ENCODE assay signal across 8 cellular contexts in genomic region chr15:69557340-69558137, GRCh38.
A peak's percentile ranks its signal among the peaks of the same experiment; 100 is the strongest.
DNase-seq lines count a peak whose midpoint lies in the region; ATAC-seq, FAIRE-seq and TF ChIP-seq lines count a peak whose summit lies in the region.
"Had no signal": no experiment of that assay in that cellular context is flagged by ENCODE, and none has a peak within 500 bp of the region (broad histone marks: within the 10 kb centered on the region; RNA-seq: fewer than 3 reads in every experiment).

No MANE protein-coding gene starts in this region.

- no peak overlapping the region for H3K4me3 Mint-ChIP-seq in activated T-cell treated with anti-CD3 and anti-CD28 coated beads, Interleukin-2, amount 50 U/mL, for 72 hours
- H3K4me3 Mint-ChIP-seq: activated CD4-positive, alpha-beta memory T cell treated with anti-CD3 and anti-CD28 coated beads for 36 hours had no signal

- TF ChIP-seq CTCF in PC-3 (conservative IDR thresholded peaks at IDR 0.05; ENCODE audit: low read depth, low read length) (no peak), fibroblast of mammary gland (conservative IDR thresholded peaks at IDR 0.05; ENCODE audit: control insufficient read depth, insufficient read depth, low read depth, low read length) (no peak), GM13977 (IDR thresholded peaks at IDR 0.05; ENCODE audit: extremely low read depth, insufficient read depth, missing control alignments) (no peak)

- peaks cover 0 to under 1% of the 10 kb centered on the region in 2 donors for H3K9me3 Mint-ChIP-seq in activated T-cell treated with anti-CD3 and anti-CD28 coated beads, Interleukin-2, amount 50 U/mL, for 72 hours
- H3K9me3 Mint-ChIP-seq: activated CD4-positive, alpha-beta memory T cell treated with anti-CD3 and anti-CD28 coated beads for 36 hours had no signal

- intact Hi-C loops in PC-3 (cut with micrococcal nuclease): loop anchor here (2.0 kb wide), 1 partner anchor 21 kb away; no protein-coding TSS in a partner anchor

- POLR2A ChIA-PET in PC-3 (lab: Charles Lee; ENCODE audit: unreplicated experiment): no interaction called here

- DNase-seq in HAP-1 (ENCODE audit: low spot score in 2 of 2): peak; percentile 32 to 34
- DNase-seq in PC-3: peak; percentile 97
- peak; percentile 94 for DNase-seq in fibroblast of mammary gland (ENCODE audit: low read depth)
- DNase-seq in small intestine: peak; percentile 97
- DNase-seq in activated T-cell treated with anti-CD3 and anti-CD28 coated beads, Interleukin-2, amount 50 U/mL, for 72 hours: no peak
- no peak for DNase-seq in GM13977 (ENCODE audit: low spot score)
- DNase-seq: activated CD4-positive, alpha-beta memory T cell treated with anti-CD3 and anti-CD28 coated beads for 36 hours had no signal

- no peak overlapping the region for H3K9ac ChIP-seq in PC-3 (ENCODE audit: low read length)

- H3K4me2 ChIP-seq in PC-3 (ENCODE audit: low read length): peak overlapping the region; percentile 55

- H3K27me3 ChIP-seq in HAP-1 (ENCODE audit: low read depth): no peaks in the 10 kb centered on the region
- H3K27me3 ChIP-seq in PC-3 (ENCODE audit: low read length): no peaks in the 10 kb centered on the region
- peaks cover 0 to 8% of the 10 kb centered on the region in 2 donors for H3K27me3 ChIP-seq in small intestine (ENCODE audit: control insufficient read depth in 2 of 2, insufficient read depth in 2 of 2, low read length in 2 of 2)

- H3K4me3 ChIP-seq in HAP-1: no peak overlapping the region
- no peak overlapping the region for H3K4me3 ChIP-seq in PC-3 (ENCODE audit: low read length)
- H3K4me3 ChIP-seq in fibroblast of mammary gland (ENCODE audit: control insufficient read depth, low read depth, low read length): no peak overlapping the region
- H3K4me3 ChIP-seq in small intestine (ENCODE audit: low read depth in 1 of 2, low read length in 2 of 2): no peak overlapping the region

- peak; percentile 84 for ATAC-seq in PC-3
- no peak for ATAC-seq in activated T-cell treated with anti-CD3 and anti-CD28 coated beads, Interleukin-2, amount 50 U/mL, for 72 hours (replicated peaks in 1 of 2)
- no peak for ATAC-seq in GM21576 (IDR thresholded peaks at IDR 0.05; ENCODE audit: unreplicated experiment)

- no peaks in the 10 kb centered on the region for H3K79me2 ChIP-seq in PC-3 (ENCODE audit: low read length)

- no peak overlapping the region for H2AFZ ChIP-seq in PC-3 (ENCODE audit: low read length)

- H3K4me1 ChIP-seq in HAP-1 (peaks cover 38% of the 10 kb centered on the region), PC-3 (ENCODE audit: insufficient read depth, low read length) (peaks cover 40% of the 10 kb centered on the region), small intestine (ENCODE audit: control insufficient read depth in 2 of 2, insufficient read depth in 1 of 2, low read depth in 1 of 2, low read length in 1 of 2) (peaks cover 9 to 10% of the 10 kb centered on the region in 2 donors)

- H3K4me1 Mint-ChIP-seq in activated T-cell treated with anti-CD3 and anti-CD28 coated beads, Interleukin-2, amount 50 U/mL, for 72 hours (ENCODE audit: low read depth): no peaks in the 10 kb centered on the region

- no peak overlapping the region for H3K27ac Mint-ChIP-seq in activated T-cell treated with anti-CD3 and anti-CD28 coated beads, Interleukin-2, amount 50 U/mL, for 72 hours
- H3K27ac Mint-ChIP-seq: activated CD4-positive, alpha-beta memory T cell treated with anti-CD3 and anti-CD28 coated beads for 36 hours had no signal

- H3K9me3 ChIP-seq in HAP-1: no peaks in the 10 kb centered on the region
- no peaks in the 10 kb centered on the region for H3K9me3 ChIP-seq in PC-3 (ENCODE audit: low read length)
- no peaks in the 10 kb centered on the region for H3K9me3 ChIP-seq in small intestine (ENCODE audit: control insufficient read depth, low read depth)

- BruUV-seq in PC-3 (replicated peaks; lab: Mats Ljungman, UMichigan): no TSS peak

- H3K36me3 ChIP-seq in HAP-1 (replicated peaks) (no peaks in the 10 kb centered on the region; the same call in 1 of the 2 replicates), PC-3 (ENCODE audit: low read depth, low read length) (no peaks in the 10 kb centered on the region), small intestine (ENCODE audit: control insufficient read depth in 2 of 2, insufficient read depth in 2 of 2, low read length in 2 of 2) (no peaks in the 10 kb centered on the region)

- no peaks in the 10 kb centered on the region for H3F3A ChIP-seq in PC-3 (ENCODE audit: low read length, unreplicated experiment)

- no peaks in the 10 kb centered on the region for H3K9me2 ChIP-seq in PC-3 (replicated peaks; ENCODE audit: low read length)

- 26 to 62% (median 33%) methylated on average over 6 of the region's 6 CpGs for WGBS in small intestine, 3 donors

- H3K36me3 Mint-ChIP-seq in activated T-cell treated with anti-CD3 and anti-CD28 coated beads, Interleukin-2, amount 50 U/mL, for 72 hours (ENCODE audit: insufficient read depth in 2 of 2): no peaks in the 10 kb centered on the region
- H3K36me3 Mint-ChIP-seq: activated CD4-positive, alpha-beta memory T cell treated with anti-CD3 and anti-CD28 coated beads for 36 hours had no signal

- H3K27me3 Mint-ChIP-seq in activated T-cell treated with anti-CD3 and anti-CD28 coated beads, Interleukin-2, amount 50 U/mL, for 72 hours (ENCODE audit: low read depth): no peaks in the 10 kb centered on the region
- H3K27me3 Mint-ChIP-seq: activated CD4-positive, alpha-beta memory T cell treated with anti-CD3 and anti-CD28 coated beads for 36 hours had no signal

- in situ Hi-C loops in HAP-1 (cut with MboI; ENCODE audit: low sequenced_read_pairs): no loop called here
- in situ Hi-C loops in GM13977 (cut with MboI; ENCODE audit: low pct_unique_long_range_greater_than_20kb, low sequenced_read_pairs, unreplicated experiment): no loop called here

- H3K27ac ChIP-seq in PC-3 (ENCODE audit: low read length): peak overlapping the region; percentile 81
- H3K27ac ChIP-seq in small intestine (ENCODE audit: low read depth in 1 of 2, low read length in 1 of 2): peak overlapping the region; percentile 50 to 79

- no peak for FAIRE-seq in small intestine (lab: Jason Lieb, UNC)

- H4K20me1 ChIP-seq in PC-3 (ENCODE audit: low read length): no peaks in the 10 kb centered on the region

- CTCF ChIA-PET in PC-3 (lab: Charles Lee): interaction anchor here (0.6 kb wide), 1 partner anchor 46 kb away, joined by 4 read pairs; no protein-coding TSS in a partner anchor

Comparison
In these comparisons a context has a peak if more than half of its experiments do, and no peak if none do; other contexts are left out.
1. DNase-seq: peak in HAP-1 (2 of 2), PC-3 (single experiment), fibroblast of mammary gland (single experiment) and small intestine (single experiment); none in activated T-cell treated with anti-CD3 and anti-CD28 coated beads, Interleukin-2, amount 50 U/mL, for 72 hours (0 of 2) and GM13977 (single experiment).